In genomic region chr6:11275598-11275997, GRCh38 we compare ENCODE assay signal across 1 cellular context.
TF ChIP-seq lines count a peak whose summit lies in the region.

No MANE protein-coding gene starts in this region.

TF ChIP-seq in HepG2, 621 proteins besides CTCF, POLR2A, EP300 and RAD21 (continued from another document and continues in another):
- no peak for TF ChIP-seq MTA1 (CRISPR knock-in tag; IDR thresholded peaks at IDR 0.05; ENCODE audit: borderline replicate concordance)
- TF ChIP-seq ZBTB44 (CRISPR knock-in tag; IDR thresholded peaks at IDR 0.05), result no peak
- TF ChIP-seq ZNF720 (CRISPR knock-in tag; IDR thresholded peaks at IDR 0.05), result no peak
- TF ChIP-seq PITX1 (CRISPR knock-in tag; IDR thresholded peaks at IDR 0.05), result peak; percentile 81
- no peak for TF ChIP-seq TEAD2 (CRISPR knock-in tag; IDR thresholded peaks at IDR 0.05)
- no peak for TF ChIP-seq SOX6 (IDR thresholded peaks at IDR 0.05)
- TF ChIP-seq SOX6 (CRISPR knock-in tag; IDR thresholded peaks at IDR 0.05), result peak; percentile 83
- no peak for TF ChIP-seq ZNF274 (CRISPR knock-in tag; IDR thresholded peaks at IDR 0.05)
- peak; percentile 74 for TF ChIP-seq ERF (CRISPR knock-in tag; IDR thresholded peaks at IDR 0.05)
- TF ChIP-seq PHF21A (CRISPR knock-in tag; IDR thresholded peaks at IDR 0.05), result 0 out of 2 replicates have a peak, but pooled peaks have one; percentile 32
- no peak for TF ChIP-seq ZNF234 (CRISPR knock-in tag; conservative IDR thresholded peaks at IDR 0.05)
- TF ChIP-seq ATF2 (CRISPR knock-in tag; IDR thresholded peaks at IDR 0.05), result no peak; the same call in 1 of the 2 replicates
- TF ChIP-seq KDM2A (CRISPR knock-in tag; IDR thresholded peaks at IDR 0.05; ENCODE audit: borderline replicate concordance, low read depth), result no peak
- no peak for TF ChIP-seq DMAP1 (CRISPR knock-in tag; IDR thresholded peaks at IDR 0.05)
- TF ChIP-seq NFIC (IDR thresholded peaks at IDR 0.05; ENCODE audit: low read length), result no peak; the same call in 1 of the 2 replicates
- TF ChIP-seq FOXP1 (IDR thresholded peaks at IDR 0.05), result no peak
- TF ChIP-seq FOXP1 (CRISPR knock-in tag; IDR thresholded peaks at IDR 0.05), result peak; percentile 82
- peak; percentile 52; the same call in 1 of the 2 replicates for TF ChIP-seq ISL2 (CRISPR knock-in tag; IDR thresholded peaks at IDR 0.05)
- TF ChIP-seq ATF1 (CRISPR knock-in tag; IDR thresholded peaks at IDR 0.05), result 0 out of 2 replicates have a peak, but pooled peaks have one; percentile 12
- peak; percentile 29; the same call in 1 of the 2 replicates for TF ChIP-seq ZNF652 (CRISPR knock-in tag; IDR thresholded peaks at IDR 0.05; ENCODE audit: borderline replicate concordance, low read depth)
- peak; percentile 46; the same call in 1 of the 2 replicates for TF ChIP-seq NCOR1 (IDR thresholded peaks at IDR 0.05; ENCODE audit: borderline replicate concordance, low read length)
- TF ChIP-seq ZNF580 (CRISPR knock-in tag; IDR thresholded peaks at IDR 0.05; ENCODE audit: borderline replicate concordance, low read depth), result peak; percentile 62; the same call in 1 of the 2 replicates
- peak; percentile 67; the same call in 1 of the 2 replicates for TF ChIP-seq FOXK2 (IDR thresholded peaks at IDR 0.05)
- TF ChIP-seq MED1 (CRISPR knock-in tag; IDR thresholded peaks at IDR 0.05), result peak; percentile 80
- TF ChIP-seq KIAA2018 (CRISPR knock-in tag; IDR thresholded peaks at IDR 0.05; ENCODE audit: borderline replicate concordance), result no peak
- 0 out of 2 replicates have a peak, but pooled peaks have one; percentile 49 for TF ChIP-seq ZNF124 (CRISPR knock-in tag; IDR thresholded peaks at IDR 0.05)
- TF ChIP-seq ZNF550 (CRISPR knock-in tag; IDR thresholded peaks at IDR 0.05; ENCODE audit: borderline replicate concordance), result no peak
- TF ChIP-seq FOXO1 (CRISPR knock-in tag; IDR thresholded peaks at IDR 0.05), result peak; percentile 78; the same call in 1 of the 2 replicates
- peak; percentile 56 for TF ChIP-seq TEAD3 (CRISPR knock-in tag; optimal IDR thresholded peaks at IDR 0.05; ENCODE audit: borderline replicate concordance)
- no peak for TF ChIP-seq TRIM22 (IDR thresholded peaks at IDR 0.05)
- TF ChIP-seq ZNF205 (CRISPR knock-in tag; IDR thresholded peaks at IDR 0.05), result 0 out of 2 replicates have a peak, but pooled peaks have one; percentile 62
- no peak for TF ChIP-seq ZNF749 (CRISPR knock-in tag; IDR thresholded peaks at IDR 0.05; ENCODE audit: borderline replicate concordance)
- no peak for TF ChIP-seq ZNF383 (CRISPR knock-in tag; IDR thresholded peaks at IDR 0.05; ENCODE audit: borderline replicate concordance)
- TF ChIP-seq ZNF510 (CRISPR knock-in tag; IDR thresholded peaks at IDR 0.05; ENCODE audit: low read depth), result no peak
- peak; percentile 35; the same call in 1 of the 2 replicates for TF ChIP-seq TFDP2 (CRISPR knock-in tag; IDR thresholded peaks at IDR 0.05)
- TF ChIP-seq, protein P1, sequence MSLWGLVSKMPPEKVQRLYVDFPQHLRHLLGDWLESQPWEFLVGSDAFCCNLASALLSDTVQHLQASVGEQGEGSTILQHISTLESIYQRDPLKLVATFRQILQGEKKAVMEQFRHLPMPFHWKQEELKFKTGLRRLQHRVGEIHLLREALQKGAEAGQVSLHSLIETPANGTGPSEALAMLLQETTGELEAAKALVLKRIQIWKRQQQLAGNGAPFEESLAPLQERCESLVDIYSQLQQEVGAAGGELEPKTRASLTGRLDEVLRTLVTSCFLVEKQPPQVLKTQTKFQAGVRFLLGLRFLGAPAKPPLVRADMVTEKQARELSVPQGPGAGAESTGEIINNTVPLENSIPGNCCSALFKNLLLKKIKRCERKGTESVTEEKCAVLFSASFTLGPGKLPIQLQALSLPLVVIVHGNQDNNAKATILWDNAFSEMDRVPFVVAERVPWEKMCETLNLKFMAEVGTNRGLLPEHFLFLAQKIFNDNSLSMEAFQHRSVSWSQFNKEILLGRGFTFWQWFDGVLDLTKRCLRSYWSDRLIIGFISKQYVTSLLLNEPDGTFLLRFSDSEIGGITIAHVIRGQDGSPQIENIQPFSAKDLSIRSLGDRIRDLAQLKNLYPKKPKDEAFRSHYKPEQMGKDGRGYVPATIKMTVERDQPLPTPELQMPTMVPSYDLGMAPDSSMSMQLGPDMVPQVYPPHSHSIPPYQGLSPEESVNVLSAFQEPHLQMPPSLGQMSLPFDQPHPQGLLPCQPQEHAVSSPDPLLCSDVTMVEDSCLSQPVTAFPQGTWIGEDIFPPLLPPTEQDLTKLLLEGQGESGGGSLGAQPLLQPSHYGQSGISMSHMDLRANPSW (CRISPR knock-in tag; IDR thresholded peaks at IDR 0.05; ENCODE audit: borderline replicate concordance), result peak; percentile 67; the same call in 1 of the 2 replicates
- TF ChIP-seq POLR2G (IDR thresholded peaks at IDR 0.05; ENCODE audit: low read depth, low read length), result no peak
- no peak for TF ChIP-seq ZNF207 (IDR thresholded peaks at IDR 0.05; ENCODE audit: borderline replicate concordance)
- TF ChIP-seq ZSCAN9 (CRISPR knock-in tag; IDR thresholded peaks at IDR 0.05; ENCODE audit: borderline replicate concordance), result peak; percentile 63; the same call in 1 of the 2 replicates
- peak; percentile 43; the same call in 1 of the 2 replicates for TF ChIP-seq ETV5 (CRISPR knock-in tag; IDR thresholded peaks at IDR 0.05; ENCODE audit: borderline replicate concordance)
- TF ChIP-seq, protein P2, sequence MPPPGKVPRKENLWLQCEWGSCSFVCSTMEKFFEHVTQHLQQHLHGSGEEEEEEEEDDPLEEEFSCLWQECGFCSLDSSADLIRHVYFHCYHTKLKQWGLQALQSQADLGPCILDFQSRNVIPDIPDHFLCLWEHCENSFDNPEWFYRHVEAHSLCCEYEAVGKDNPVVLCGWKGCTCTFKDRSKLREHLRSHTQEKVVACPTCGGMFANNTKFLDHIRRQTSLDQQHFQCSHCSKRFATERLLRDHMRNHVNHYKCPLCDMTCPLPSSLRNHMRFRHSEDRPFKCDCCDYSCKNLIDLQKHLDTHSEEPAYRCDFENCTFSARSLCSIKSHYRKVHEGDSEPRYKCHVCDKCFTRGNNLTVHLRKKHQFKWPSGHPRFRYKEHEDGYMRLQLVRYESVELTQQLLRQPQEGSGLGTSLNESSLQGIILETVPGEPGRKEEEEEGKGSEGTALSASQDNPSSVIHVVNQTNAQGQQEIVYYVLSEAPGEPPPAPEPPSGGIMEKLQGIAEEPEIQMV (CRISPR knock-in tag; IDR thresholded peaks at IDR 0.05; ENCODE audit: low read depth), result no peak
- TF ChIP-seq HNF1B (CRISPR knock-in tag; IDR thresholded peaks at IDR 0.05), result peak; percentile 98
- peak; percentile 27; the same call in 1 of the 2 replicates for TF ChIP-seq NAIF1 (CRISPR knock-in tag; IDR thresholded peaks at IDR 0.05; ENCODE audit: borderline replicate concordance)
